Comparison of ENCODE assay signal across 8 cellular contexts in genomic region chr1:59083946-59084865, GRCh38.
DNase-seq lines count a peak whose midpoint lies in the region; ATAC-seq and TF ChIP-seq lines count a peak whose summit lies in the region.

No MANE protein-coding gene starts in this region.

- peak; percentile 56 for ATAC-seq in body of pancreas
- peak; percentile 47 to 59 for ATAC-seq in lower lobe of right lung
- no peak for ATAC-seq in GM19023 (IDR thresholded peaks at IDR 0.05; ENCODE audit: unreplicated experiment)
- ATAC-seq in HG02763 (IDR thresholded peaks at IDR 0.05; ENCODE audit: unreplicated experiment) = no peak

- WGBS in body of pancreas, 2 donors = 39 to 45% methylated on average over 9 of the region's 9 CpGs

- H3K36me3 ChIP-seq in body of pancreas (replicated peaks in 1 of 2; ENCODE audit: insufficient read depth in 1 of 2, low read depth in 2 of 2) (no peaks in the 10 kb centered on the region), lower lobe of right lung (no peaks in the 10 kb centered on the region)

- intact Hi-C loops in body of pancreas (cut with DNase I) = no loop called here
- intact Hi-C loops in lower lobe of right lung (cut with DNase I) = no loop called here

- DNase-seq in AG10803 (ENCODE audit: low read depth) (peak; percentile 29), KBM-7 (peak; percentile 70), body of pancreas (peak in 1 of 4 donors; percentile 24), lower lobe of right lung (no peak), SK-N-DZ (ENCODE audit: low spot score) (no peak)
- no peak for DNase-seq in activated CD4-positive, CD25-positive, alpha-beta regulatory T cell (lab: John Stamatoyannopoulos, UW)

- in situ Hi-C loops in KBM-7 (cut with MboI; ENCODE audit: low pct_unique_long_range_greater_than_20kb, low sequenced_read_pairs) = no loop called here

- no peak for TF ChIP-seq POLR2A in body of pancreas (IDR thresholded peaks at IDR 0.05)

- H3K9me3 ChIP-seq in body of pancreas = no peaks in the 10 kb centered on the region
- no peaks in the 10 kb centered on the region for H3K9me3 ChIP-seq in lower lobe of right lung

- H3K4me1 ChIP-seq in body of pancreas (peaks cover 17% of the 10 kb centered on the region), lower lobe of right lung (peaks cover 10% of the 10 kb centered on the region)

- no peak for TF ChIP-seq CTCF in AG10803 (conservative IDR thresholded peaks at IDR 0.05; ENCODE audit: low read length)
- no peak for TF ChIP-seq CTCF in body of pancreas (IDR thresholded peaks at IDR 0.05)
- TF ChIP-seq CTCF in lower lobe of right lung (IDR thresholded peaks at IDR 0.05) = no peak

- H3K4me3 ChIP-seq in AG10803 (ENCODE audit: low read length) (no peak overlapping the region), body of pancreas (no peak overlapping the region), lower lobe of right lung (no peak overlapping the region)

- H3K27ac ChIP-seq in body of pancreas = no peak overlapping the region
- H3K27ac ChIP-seq in lower lobe of right lung = peak overlapping the region; percentile 54

- no peaks in the 10 kb centered on the region for H3K27me3 ChIP-seq in body of pancreas
- no peaks in the 10 kb centered on the region for H3K27me3 ChIP-seq in lower lobe of right lung (ENCODE audit: low read depth)

Comparison
In these comparisons a context has a peak if more than half of its experiments do, and no peak if none do; other contexts are left out.
1. DNase-seq: peak in AG10803 (single experiment) and KBM-7 (single experiment); none in lower lobe of right lung (single experiment), activated CD4-positive, CD25-positive, alpha-beta regulatory T cell (0 of 4) and SK-N-DZ (single experiment).
2. ATAC-seq: peak in body of pancreas (single experiment) and lower lobe of right lung (2 of 2); none in GM19023 (single experiment) and HG02763 (single experiment).